ENCODE assay signal across 18 cellular contexts in the genomic region with DNA sequence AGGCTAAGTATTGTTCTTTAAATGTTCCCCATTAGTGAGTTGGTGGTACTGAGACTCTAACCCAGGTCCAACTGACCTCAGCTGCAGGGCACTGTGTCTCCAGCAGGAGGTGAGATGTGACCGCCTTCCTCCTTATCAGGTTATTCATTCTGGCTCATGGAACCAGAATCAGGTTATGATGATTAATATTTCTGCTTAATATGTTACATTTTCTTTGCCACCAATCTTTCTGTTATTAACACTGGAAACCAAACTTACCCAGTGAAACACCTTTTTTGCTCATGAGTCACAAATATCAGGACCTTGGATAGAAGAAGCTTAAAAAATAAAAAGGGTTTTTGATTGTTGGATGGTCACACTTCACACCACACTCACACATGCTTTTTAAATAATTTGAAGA.
DNase-seq lines count a peak whose midpoint lies in the region; ATAC-seq and TF ChIP-seq lines count a peak whose summit lies in the region.
"Had no signal": no experiment of that assay in that cellular context is flagged by ENCODE, and none has a peak within 500 bp of the region (broad histone marks: within the 10 kb centered on the region; RNA-seq: fewer than 3 reads in every experiment).

No MANE protein-coding gene starts in this region.

- CTCF ChIA-PET in activated CD4-positive, alpha-beta memory T cell treated with anti-CD3 and anti-CD28 coated beads for 36 hours (lab: Charles Lee), result interaction anchor here (0.7 to 0.8 kb wide), 2 partner anchors 17 to 31 kb away, joined by 3 read pairs; no protein-coding TSS in a partner anchor
- CTCF ChIA-PET in activated CD4-positive, alpha-beta memory T cell treated with anti-CD3 and anti-CD28 coated beads, Interleukin-2, amount 10 ng/mL, durations not matched to agents 7 days and 5 days (lab: Charles Lee), result interaction anchor here (1.1 to 1.2 kb wide), 2 partner anchors 24 to 32 kb away, joined by 3 read pairs; no protein-coding TSS in a partner anchor

- POLR2A ChIA-PET in activated CD4-positive, alpha-beta memory T cell treated with anti-CD3 and anti-CD28 coated beads for 36 hours (lab: Charles Lee), result no interaction called here
- POLR2A ChIA-PET in activated CD4-positive, alpha-beta memory T cell treated with anti-CD3 and anti-CD28 coated beads, Interleukin-2, amount 10 ng/mL, durations not matched to agents 7 days and 5 days (lab: Charles Lee), result interaction anchor here (2.0 kb wide), 1 partner anchor 25 kb away, joined by 4 read pairs; no protein-coding TSS in a partner anchor

- no peaks in the 10 kb centered on the region for H3K27me3 ChIP-seq in gastrocnemius medialis
- H3K27me3 ChIP-seq: SJCRH30 had no signal

- H3K9me3 ChIP-seq in gastrocnemius medialis, result no peaks in the 10 kb centered on the region
- H3K9me3 ChIP-seq: gastroesophageal sphincter, SJCRH30 had no signal

- intact Hi-C loops in activated CD4-positive, alpha-beta memory T cell treated with anti-CD3 and anti-CD28 coated beads for 36 hours (cut with micrococcal nuclease), result no loop called here
- intact Hi-C loops in gastrocnemius medialis (cut with DNase I; ENCODE audit: low total_unique reads), result no loop called here

- no peaks in the 10 kb centered on the region for H3K36me3 ChIP-seq in gastrocnemius medialis
- H3K36me3 ChIP-seq: gastroesophageal sphincter, SJCRH30 had no signal

- in situ Hi-C loops in gastrocnemius medialis (cut with MboI; ENCODE audit: low sequenced_read_pairs in 4 of 4), result no loop called here

- TF ChIP-seq CTCF in cardiac fibroblast (IDR thresholded peaks at IDR 0.05; ENCODE audit: low read depth, low read length) (peak; percentile 28), retinal pigment epithelial cell (conservative IDR thresholded peaks at IDR 0.05; ENCODE audit: low read depth, low read length) (peak; percentile 37), gastrocnemius medialis (IDR thresholded peaks at IDR 0.05 in 4 of 5, conservative IDR thresholded peaks at IDR 0.05 in 1 of 5) (no peak)

- ATAC-seq in HG02981 (IDR thresholded peaks at IDR 0.05; ENCODE audit: unreplicated experiment), result peak; percentile 68
- ATAC-seq in gastrocnemius medialis, result no peak
- no peak for ATAC-seq in GM21367 (IDR thresholded peaks at IDR 0.05; ENCODE audit: unreplicated experiment)
- ATAC-seq: gastroesophageal sphincter, left lobe of liver had no signal

- no peak for TF ChIP-seq POLR2A in gastrocnemius medialis (IDR thresholded peaks at IDR 0.05)

- H3K27ac Mint-ChIP-seq in activated CD4-positive, alpha-beta memory T cell treated with anti-CD3 and anti-CD28 coated beads for 36 hours, result peak overlapping the region; percentile 33
- no peak overlapping the region for H3K27ac Mint-ChIP-seq in activated CD4-positive, alpha-beta memory T cell treated with anti-CD3 and anti-CD28 coated beads, Interleukin-2, amount 10 ng/mL, durations not matched to agents 7 days and 5 days

- H3K4me3 Mint-ChIP-seq in activated CD4-positive, alpha-beta memory T cell treated with anti-CD3 and anti-CD28 coated beads for 36 hours, result no peak overlapping the region
- H3K4me3 Mint-ChIP-seq in activated CD4-positive, alpha-beta memory T cell treated with anti-CD3 and anti-CD28 coated beads, Interleukin-2, amount 10 ng/mL, durations not matched to agents 7 days and 5 days, result no peak overlapping the region

- no peaks in the 10 kb centered on the region for H3K27me3 Mint-ChIP-seq in activated CD4-positive, alpha-beta memory T cell treated with anti-CD3 and anti-CD28 coated beads for 36 hours
- no peaks in the 10 kb centered on the region for H3K27me3 Mint-ChIP-seq in activated CD4-positive, alpha-beta memory T cell treated with anti-CD3 and anti-CD28 coated beads, Interleukin-2, amount 10 ng/mL, durations not matched to agents 7 days and 5 days

- H3K4me3 ChIP-seq in cardiac fibroblast (replicated peaks in 1 of 2; ENCODE audit: low read depth in 2 of 2, low read length in 2 of 2) (no peak overlapping the region), retinal pigment epithelial cell (ENCODE audit: low read length) (no peak overlapping the region), gastrocnemius medialis (no peak overlapping the region)
- H3K4me3 ChIP-seq: gastroesophageal sphincter, SJCRH30 had no signal

- peaks cover 34% of the 10 kb centered on the region for H3K4me1 Mint-ChIP-seq in activated CD4-positive, alpha-beta memory T cell treated with anti-CD3 and anti-CD28 coated beads for 36 hours (ENCODE audit: low read depth)
- H3K4me1 Mint-ChIP-seq in activated CD4-positive, alpha-beta memory T cell treated with anti-CD3 and anti-CD28 coated beads, Interleukin-2, amount 10 ng/mL, durations not matched to agents 7 days and 5 days, result peaks cover 35% of the 10 kb centered on the region

- H3K9me3 Mint-ChIP-seq in activated CD4-positive, alpha-beta memory T cell treated with anti-CD3 and anti-CD28 coated beads for 36 hours, result no peaks in the 10 kb centered on the region
- no peaks in the 10 kb centered on the region for H3K9me3 Mint-ChIP-seq in activated CD4-positive, alpha-beta memory T cell treated with anti-CD3 and anti-CD28 coated beads, Interleukin-2, amount 10 ng/mL, durations not matched to agents 7 days and 5 days

- H3K36me3 Mint-ChIP-seq in activated CD4-positive, alpha-beta memory T cell treated with anti-CD3 and anti-CD28 coated beads for 36 hours, result peaks cover 11% of the 10 kb centered on the region
- H3K36me3 Mint-ChIP-seq in activated CD4-positive, alpha-beta memory T cell treated with anti-CD3 and anti-CD28 coated beads, Interleukin-2, amount 10 ng/mL, durations not matched to agents 7 days and 5 days (ENCODE audit: low read depth), result peaks cover 54% of the 10 kb centered on the region

- no peak for DNase-seq in activated CD4-positive, alpha-beta memory T cell treated with anti-CD3 and anti-CD28 coated beads for 36 hours
- DNase-seq in activated CD4-positive, alpha-beta memory T cell treated with anti-CD3 and anti-CD28 coated beads, Interleukin-2, amount 10 ng/mL, durations not matched to agents 7 days and 5 days, result no peak
- no peak for DNase-seq in cardiac fibroblast (ENCODE audit: low read depth in 2 of 2)
- DNase-seq in retinal pigment epithelial cell (ENCODE audit: low read depth), result no peak
- no peak for DNase-seq in gastrocnemius medialis
- no peak for DNase-seq in stimulated activated CD4-positive, alpha-beta T cell treated with anti-CD3 and anti-CD28 coated beads, Interleukin-2, amount 100 ng/mL, for 24 hours
- DNase-seq: activated CD4-positive, alpha-beta T cell treated with anti-CD3 and anti-CD28 coated beads for 1 hour; activated effector memory CD4-positive, alpha-beta T cell treated with Interleukin-2 at 50 U/mL for 16 hours; EL; NCI-H1092; NCI-H526; occipital lobe; SJCRH30 had no signal

- H3K4me1 ChIP-seq in gastrocnemius medialis, result no peaks in the 10 kb centered on the region
- H3K4me1 ChIP-seq: gastroesophageal sphincter, SJCRH30 had no signal

- no peak overlapping the region for H3K27ac ChIP-seq in gastrocnemius medialis
- H3K27ac ChIP-seq: gastroesophageal sphincter, HL-60, SJCRH30 had no signal

Comparison
In these comparisons a context has a peak if more than half of its experiments do, and no peak if none do; other contexts are left out.
1. CTCF ChIP-seq: peak in cardiac fibroblast (single experiment) and retinal pigment epithelial cell (single experiment); none in gastrocnemius medialis (0 of 5).